ENCODE assay signal across 8 cellular contexts in the genomic region with DNA sequence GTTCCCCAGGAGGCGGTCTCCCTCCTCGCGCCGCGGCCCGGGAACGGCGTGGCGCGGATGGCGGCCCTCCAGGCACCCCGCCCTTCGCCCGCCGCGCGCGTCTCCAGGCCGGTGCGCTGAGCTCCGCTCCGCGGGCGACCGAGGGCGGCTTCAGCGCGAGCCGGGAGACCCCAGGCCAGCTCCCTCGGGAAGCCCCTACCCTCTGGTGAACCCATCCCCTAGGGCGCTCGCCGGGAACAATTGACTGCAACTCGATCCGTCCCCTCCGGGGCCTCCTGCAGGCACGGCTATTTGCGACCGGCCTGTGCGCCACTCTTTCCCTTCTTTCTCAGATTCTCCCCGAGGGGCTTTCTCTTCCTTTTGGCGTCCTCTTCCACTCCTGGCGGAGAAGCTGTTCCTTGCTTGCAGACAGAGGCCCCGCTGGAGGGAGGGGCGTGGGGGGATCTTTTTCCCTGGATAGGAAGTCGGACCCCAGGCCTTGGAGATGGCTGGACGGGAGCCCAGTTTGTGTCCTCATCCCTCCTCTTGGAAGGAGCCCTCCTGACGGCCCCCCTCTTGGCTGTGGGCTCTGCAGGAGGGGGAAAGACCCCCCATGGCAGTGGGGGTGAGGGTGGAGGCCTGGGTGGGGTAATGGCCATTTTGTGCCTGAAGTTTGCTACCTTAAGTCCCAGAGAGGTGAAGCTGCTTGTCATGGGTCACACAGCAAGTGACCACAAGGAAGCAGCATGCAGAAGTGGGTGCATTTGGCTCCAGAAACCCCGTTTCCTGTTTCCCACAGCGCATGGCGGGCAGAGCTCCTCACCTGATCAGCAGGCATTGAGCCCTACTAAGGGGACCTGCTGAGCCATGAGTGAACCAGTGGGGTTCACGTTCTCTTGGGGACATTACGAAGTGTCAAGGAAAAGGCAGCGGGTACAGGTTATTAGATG. TPM values are rescaled to one million over a fixed set of nuclear protein-coding genes. Genes with fewer than 3 reads are reported as not detected.
DNase-seq lines count a peak whose midpoint lies in the region; ATAC-seq and TF ChIP-seq lines count a peak whose summit lies in the region.

No MANE protein-coding gene starts in this region.

- TF ChIP-seq POLR2A in NB4 (IDR thresholded peaks at IDR 0.05; ENCODE audit: extremely low read depth, insufficient read length) (peak; percentile 2), body of pancreas (IDR thresholded peaks at IDR 0.05) (no peak)

- H3K27me3 ChIP-seq in ascending aorta (no peaks in the 10 kb centered on the region), body of pancreas (peaks cover 0 to 19% of the 10 kb centered on the region in 2 donors)

- no peak overlapping the region for H3K27ac Mint-ChIP-seq in immature natural killer cell
- peak overlapping the region in 1 of 2 donors; percentile 84 for H3K27ac Mint-ChIP-seq in stimulated activated naive CD8-positive, alpha-beta T cell treated with anti-CD3 and anti-CD28 coated beads, Interleukin-15, amount 100 ng/mL, for 72 hours

- intact Hi-C loops in ascending aorta (cut with DNase I), result no loop called here
- intact Hi-C loops in body of pancreas (cut with DNase I), result no loop called here

- 12 to 24% methylated on average over 23 to 36 of the region's 54 CpGs for WGBS in body of pancreas, 2 donors

- H3K27ac ChIP-seq in ascending aorta (peak overlapping the region; percentile 79 to 87), body of pancreas (peak overlapping the region in 2 of 4 donors; percentile 16 to 38)

- H3K4me1 Mint-ChIP-seq in immature natural killer cell, result peaks cover 20 to 22% of the 10 kb centered on the region in 2 donors
- peaks cover 42% of the 10 kb centered on the region for H3K4me1 Mint-ChIP-seq in stimulated activated naive CD8-positive, alpha-beta T cell treated with anti-CD3 and anti-CD28 coated beads, Interleukin-15, amount 100 ng/mL, for 72 hours

- H3K4me1 ChIP-seq in ascending aorta (peaks cover 7 to 33% of the 10 kb centered on the region in 2 donors), body of pancreas (peaks cover 40% of the 10 kb centered on the region)

- no peaks in the 10 kb centered on the region for H3K9me3 Mint-ChIP-seq in immature natural killer cell
- H3K9me3 Mint-ChIP-seq in stimulated activated naive CD8-positive, alpha-beta T cell treated with anti-CD3 and anti-CD28 coated beads, Interleukin-15, amount 100 ng/mL, for 72 hours, result no peaks in the 10 kb centered on the region

- H3K9me3 ChIP-seq in ascending aorta (no peaks in the 10 kb centered on the region), body of pancreas (no peaks in the 10 kb centered on the region)

- DNase-seq in NCI-H2107 treated with DMSO at 0.1 percent for 48 hours (lab: John Stamatoyannopoulos, UW; ENCODE audit: unreplicated experiment) (peak; percentile 18), NCI-H2107 (lab: John Stamatoyannopoulos, UW) (no peak), NB4 (ENCODE audit: low read depth) (peak; percentile 86), ascending aorta (ENCODE audit: low spot score in 2 of 2) (no peak), immature natural killer cell (no peak), body of pancreas (no peak), activated gamma-delta T cell (lab: John Stamatoyannopoulos, UW) (no peak)
- DNase-seq in stimulated activated naive CD8-positive, alpha-beta T cell treated with anti-CD3 and anti-CD28 coated beads, Interleukin-15, amount 100 ng/mL, for 72 hours, result peak; percentile 24

- H3K4me3 Mint-ChIP-seq in immature natural killer cell, result peak overlapping the region; percentile 51 to 78 (median 65)
- H3K4me3 Mint-ChIP-seq in stimulated activated naive CD8-positive, alpha-beta T cell treated with anti-CD3 and anti-CD28 coated beads, Interleukin-15, amount 100 ng/mL, for 72 hours, result peak overlapping the region; percentile 88 to 89

- no peak for ATAC-seq in stimulated activated naive CD8-positive, alpha-beta T cell treated with anti-CD3 and anti-CD28 coated beads, Interleukin-15, amount 100 ng/mL, for 72 hours
- no peak for ATAC-seq in body of pancreas

- H3K4me3 ChIP-seq in NB4 (ENCODE audit: low read depth, low read length) (peak overlapping the region; percentile 84), ascending aorta (peak overlapping the region; percentile 77 to 79), body of pancreas (peak overlapping the region in 1 of 2 donors; percentile 12)

- peaks cover 10 to 20% (median 19%) of the 10 kb centered on the region in 3 donors for H3K27me3 Mint-ChIP-seq in immature natural killer cell (ENCODE audit: low read depth in 3 of 3)
- peaks cover 39% of the 10 kb centered on the region for H3K27me3 Mint-ChIP-seq in stimulated activated naive CD8-positive, alpha-beta T cell treated with anti-CD3 and anti-CD28 coated beads, Interleukin-15, amount 100 ng/mL, for 72 hours

- TF ChIP-seq CTCF in NB4 (IDR thresholded peaks at IDR 0.05; ENCODE audit: low read depth, low read length) (no peak), ascending aorta (IDR thresholded peaks at IDR 0.05) (no peak), body of pancreas (IDR thresholded peaks at IDR 0.05) (no peak)

- H3K36me3 ChIP-seq in ascending aorta, result no peaks in the 10 kb centered on the region
- no peaks in the 10 kb centered on the region for H3K36me3 ChIP-seq in body of pancreas (replicated peaks in 1 of 2; ENCODE audit: insufficient read depth in 1 of 2, low read depth in 2 of 2)

- H3K36me3 Mint-ChIP-seq in immature natural killer cell, result no peaks in the 10 kb centered on the region

RNA-seq across cellular contexts. Expression of a gene that starts 2.3 kb away (rescaled TPM):
- 129 TPM for total RNA-seq in ascending aorta
- under 1 TPM in 1 of 3 donors, not detected in 2; 0.22 TPM for polyA plus RNA-seq in immature natural killer cell
- total RNA-seq in body of pancreas, result 10 to 100 TPM; 11.2 to 15.6 TPM

Comparison
In these comparisons a context has a peak if more than half of its experiments do, and no peak if none do; other contexts are left out.
1. DNase-seq: peak in NCI-H2107 treated with DMSO at 0.1 percent for 48 hours (single experiment), NB4 (single experiment) and stimulated activated naive CD8-positive, alpha-beta T cell treated with anti-CD3 and anti-CD28 coated beads, Interleukin-15, amount 100 ng/mL, for 72 hours (2 of 2); none in NCI-H2107 (single experiment), ascending aorta (0 of 2), immature natural killer cell (0 of 3), body of pancreas (0 of 4) and activated gamma-delta T cell (single experiment).